In the genomic region with DNA sequence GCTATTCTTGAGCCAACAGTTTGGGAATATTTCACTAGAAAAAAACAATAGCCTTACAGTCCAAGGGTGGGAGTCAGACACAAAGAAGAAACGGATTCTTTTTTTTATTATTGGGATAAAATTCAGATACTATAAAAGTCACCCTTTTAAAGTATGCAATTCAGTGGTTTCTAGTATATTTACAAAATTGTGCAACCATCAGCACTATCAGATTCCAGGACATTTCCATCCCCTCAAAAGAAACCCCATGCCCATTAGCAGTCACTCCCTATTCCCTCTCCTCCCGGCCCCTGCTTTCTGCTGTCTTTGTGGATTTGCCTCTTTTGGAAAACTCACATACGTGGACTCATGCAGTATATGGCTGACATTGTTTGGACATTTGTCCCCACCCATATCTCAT, we compare ENCODE assay signal across 29 cellular contexts.
"Had no signal": no experiment of that assay in that cellular context is flagged by ENCODE, and none has a peak within 500 bp of the region (broad histone marks: within the 10 kb centered on the region; RNA-seq: fewer than 3 reads in every experiment).

No MANE protein-coding gene starts in this region.

- DNase-seq: hippocampal formation; kidney glomerular epithelial cell; left cardiac atrium; left lung; lower lobe of right lung; mammary epithelial cell; mesenchymal stem cell; naive thymus-derived CD8-positive, alpha-beta T cell; occipital lobe; ovary; stimulated activated CD4-positive, alpha-beta T cell treated with anti-CD3 and anti-CD28 coated beads, Interleukin-12 subunit alpha, Interleukin-12 subunit beta, amount 100 ng/mL, for 4 hours; stimulated activated CD4-positive, alpha-beta T cell treated with anti-CD3 and anti-CD28 coated beads, Interleukin-15, amount 100 ng/mL, for 24 hours; stimulated activated CD4-positive, alpha-beta T cell treated with anti-CD3 and anti-CD28 coated beads, Interleukin-2, amount 100 ng/mL, for 24 hours; stimulated activated CD4-positive, alpha-beta T cell treated with anti-CD3 and anti-CD28 coated beads, Interleukin-4, amount 100 ng/mL, for 1 hour; stimulated activated naive B cell treated with anti-CD40 and anti-IgM and Interleukin-4, amounts not matched to agents 10 μg/mL and 1 μg/mL and 100 μg/mL, for 72 hours; stimulated activated naive CD8-positive, alpha-beta T cell treated with anti-CD3 and anti-CD28 coated beads, Interleukin-15, Interleukin-2, amounts not matched to agents 100 U/mL and 50 U/mL, for 24 hours; stomach; testis; thyroid gland; transverse colon; upper lobe of left lung had no signal

- H3K9me3 ChIP-seq: left lung, lower lobe of right lung, neutrophil, ovary, right atrium auricular region, stomach, testis, thyroid gland, transverse colon, upper lobe of left lung, vagina had no signal

- H3K27ac ChIP-seq: left lung, lower lobe of right lung, neutrophil, ovary, right atrium auricular region, skin epidermis, stomach, testis, thyroid gland, transverse colon, upper lobe of left lung, vagina had no signal

- FAIRE-seq: keratinocyte had no signal

- H3K27ac Mint-ChIP-seq: naive thymus-derived CD8-positive, alpha-beta T cell; progenitor cell of endocrine pancreas; stimulated activated naive B cell treated with anti-CD40 and anti-IgM and Interleukin-4, amounts not matched to agents 10 μg/mL and 1 μg/mL and 100 μg/mL, for 72 hours had no signal

- H3K4me3 Mint-ChIP-seq: naive thymus-derived CD8-positive, alpha-beta T cell; neural crest cell; stimulated activated naive B cell treated with anti-CD40 and anti-IgM and Interleukin-4, amounts not matched to agents 10 μg/mL and 1 μg/mL and 100 μg/mL, for 72 hours had no signal

- H3K4me1 ChIP-seq: thyroid gland, transverse colon, vagina had no signal

- H3K4me3 ChIP-seq: left lung, lower lobe of right lung, ovary, right atrium auricular region, skin epidermis, stomach, testis, thyroid gland, transverse colon, upper lobe of left lung, vagina had no signal

- H3K36me3 Mint-ChIP-seq: naive thymus-derived CD8-positive, alpha-beta T cell; stimulated activated naive B cell treated with anti-CD40 and anti-IgM and Interleukin-4, amounts not matched to agents 10 μg/mL and 1 μg/mL and 100 μg/mL, for 72 hours had no signal

- ATAC-seq: left cardiac atrium; left lung; lower lobe of right lung; naive thymus-derived CD8-positive, alpha-beta T cell; sciatic nerve; stimulated activated naive B cell treated with anti-CD40 and anti-IgM and Interleukin-4, amounts not matched to agents 10 μg/mL and 1 μg/mL and 100 μg/mL, for 72 hours; stimulated activated naive CD8-positive, alpha-beta T cell treated with anti-CD3 and anti-CD28 coated beads, Interleukin-15, Interleukin-2, amounts not matched to agents 100 U/mL and 50 U/mL, for 24 hours had no signal

- H3K27me3 ChIP-seq: ovary, right atrium auricular region, testis, thyroid gland, upper lobe of left lung, vagina had no signal

- H3K36me3 ChIP-seq: left lung, lower lobe of right lung, neutrophil, ovary, right atrium auricular region, stomach, thyroid gland, transverse colon, upper lobe of left lung, vagina had no signal
